In genomic region chr1:33260435-33260980, GRCh38 we compare ENCODE assay signal across 16 cellular contexts. TPM values are rescaled to one million over a fixed set of nuclear protein-coding genes. Genes with fewer than 3 reads are reported as not detected.
A peak's percentile ranks its signal among the peaks of the same experiment; 100 is the strongest.
DNase-seq lines count a peak whose midpoint lies in the region; ATAC-seq and TF ChIP-seq lines count a peak whose summit lies in the region.
"Had no signal": no experiment of that assay in that cellular context is flagged by ENCODE, and none has a peak within 500 bp of the region (broad histone marks: within the 10 kb centered on the region; RNA-seq: fewer than 3 reads in every experiment).

No MANE protein-coding gene starts in this region.

- ATAC-seq in T-helper 17 cell = no peak
- ATAC-seq: A549; esophagus mucosa; K562; left ventricle myocardium superior; stimulated activated naive CD8-positive, alpha-beta T cell treated with anti-CD3 and anti-CD28 coated beads, Interleukin-15, Interleukin-2, amounts not matched to agents 100 U/mL and 50 U/mL, for 24 hours had no signal

- H3K4me3 ChIP-seq in neural cell (ENCODE audit: low read length) = peak overlapping the region; percentile 24
- H3K4me3 ChIP-seq in smooth muscle cell = no peak overlapping the region
- H3K4me3 ChIP-seq: A549, hepatocyte, K562 had no signal

- TF ChIP-seq CTCF in neural cell (IDR thresholded peaks at IDR 0.05; ENCODE audit: poor library complexity, severe bottlenecking) (no peak), smooth muscle cell (IDR thresholded peaks at IDR 0.05; ENCODE audit: borderline replicate concordance, insufficient read depth, poor library complexity, severe bottlenecking) (no peak)

- H3K9me2 ChIP-seq in neural cell (ENCODE audit: insufficient read depth, low read length) = no peaks in the 10 kb centered on the region

- H3K27ac ChIP-seq in neural cell (ENCODE audit: low read length) (no peak overlapping the region), smooth muscle cell (ENCODE audit: low read depth) (no peak overlapping the region)
- H3K27ac ChIP-seq: A549 had no signal

- H2AFZ ChIP-seq in neural cell (ENCODE audit: low read depth, low read length) (no peak overlapping the region), smooth muscle cell (ENCODE audit: low read depth) (no peak overlapping the region)
- H2AFZ ChIP-seq: hepatocyte had no signal

- H3K4me3 Mint-ChIP-seq in T-helper 17 cell = peak overlapping the region; percentile 33

- H3K36me3 Mint-ChIP-seq in T-helper 17 cell (ENCODE audit: low read depth) = peaks cover 3% of the 10 kb centered on the region

- no peaks in the 10 kb centered on the region for H3F3A ChIP-seq in neural cell (ENCODE audit: insufficient read depth, low read length, poor library complexity, severe bottlenecking)
- H3F3A ChIP-seq in smooth muscle cell (ENCODE audit: low read depth) = peaks cover 3% of the 10 kb centered on the region

- H3K9me3 ChIP-seq in T-helper 17 cell (ENCODE audit: control insufficient read depth, low read length, poor library complexity, severe bottlenecking) (no peaks in the 10 kb centered on the region), neural cell (ENCODE audit: low read length) (no peaks in the 10 kb centered on the region), smooth muscle cell (replicated peaks; ENCODE audit: low read depth) (no peaks in the 10 kb centered on the region)
- H3K9me3 ChIP-seq: A549 had no signal

- H3K36me3 ChIP-seq in neural cell (ENCODE audit: insufficient read depth, low read length) (peaks cover 4% of the 10 kb centered on the region), smooth muscle cell (ENCODE audit: low read depth) (no peaks in the 10 kb centered on the region)

- peaks cover 5% of the 10 kb centered on the region for H4K20me1 ChIP-seq in neural cell (ENCODE audit: insufficient read depth)
- H4K20me1 ChIP-seq in smooth muscle cell (ENCODE audit: low read depth) = peaks cover 66% of the 10 kb centered on the region

- no peaks in the 10 kb centered on the region for H3K27me3 Mint-ChIP-seq in T-helper 17 cell

- H3K9ac ChIP-seq in neural cell (ENCODE audit: low read length) = no peak overlapping the region
- H3K9ac ChIP-seq in smooth muscle cell (ENCODE audit: low read depth) = no peak overlapping the region

- H3K4me1 Mint-ChIP-seq in T-helper 17 cell = peaks cover 28% of the 10 kb centered on the region

- no peak for TF ChIP-seq EP300 in neural cell (conservative IDR thresholded peaks at IDR 0.05; ENCODE audit: poor library complexity, severe bottlenecking)

- no peak overlapping the region for H3K27ac Mint-ChIP-seq in T-helper 17 cell

- DNase-seq in NCI-H345 (lab: John Stamatoyannopoulos, UW) (peak; percentile 16), NCI-H345 treated with DMSO at 0.1 percent for 48 hours (lab: John Stamatoyannopoulos, UW; ENCODE audit: unreplicated experiment) (no peak), DMS53 treated with DMSO at 0.1 percent for 48 hours (lab: John Stamatoyannopoulos, UW; ENCODE audit: unreplicated experiment) (peak; percentile 13), T-helper 17 cell (no peak), smooth muscle cell (lab: John Stamatoyannopoulos, UW; ENCODE audit: unreplicated experiment) (no peak), NCI-H524 treated with DMSO at 0.1 percent for 48 hours (lab: John Stamatoyannopoulos, UW) (no peak)
- no peak for DNase-seq in activated CD4-positive, alpha-beta T cell treated with anti-CD3 and anti-CD28 coated beads for 1 hour
- DNase-seq: left ventricle myocardium superior; NCI-H1436; OCI-M1; stimulated activated naive CD8-positive, alpha-beta T cell treated with anti-CD3 and anti-CD28 coated beads, Interleukin-15, Interleukin-2, amounts not matched to agents 100 U/mL and 50 U/mL, for 24 hours had no signal

- no peak for TF ChIP-seq RAD21 in neural cell (conservative IDR thresholded peaks at IDR 0.05)

- H3K4me2 ChIP-seq in neural cell (ENCODE audit: low read length) (no peak overlapping the region), smooth muscle cell (no peak overlapping the region)
- H3K4me2 ChIP-seq: A549, hepatocyte had no signal

- WGBS in smooth muscle cell (ENCODE audit: low lambda C conversion rate) = 90% methylated on average over 5 of the region's 5 CpGs

- H3K27me3 ChIP-seq in neural cell (ENCODE audit: insufficient read depth, low read depth, low read length) = no peaks in the 10 kb centered on the region
- no peaks in the 10 kb centered on the region for H3K27me3 ChIP-seq in smooth muscle cell (ENCODE audit: low read depth)
- H3K27me3 ChIP-seq: hepatocyte had no signal

- peaks cover 76% of the 10 kb centered on the region for H3K79me2 ChIP-seq in neural cell (replicated peaks; ENCODE audit: insufficient read depth, low read length)
- H3K79me2 ChIP-seq in smooth muscle cell (ENCODE audit: low read depth) = peaks cover 80% of the 10 kb centered on the region

- peaks cover 14% of the 10 kb centered on the region for H3K4me1 ChIP-seq in smooth muscle cell (ENCODE audit: low read depth)

TF ChIP-seq in neural cell, 6 proteins besides CTCF, POLR2A, EP300 and RAD21:
- TF ChIP-seq MXI1 (conservative IDR thresholded peaks at IDR 0.05; ENCODE audit: poor library complexity, severe bottlenecking) (no peak), REST (IDR thresholded peaks at IDR 0.05; ENCODE audit: borderline replicate concordance) (no peak), SMC3 (conservative IDR thresholded peaks at IDR 0.05; ENCODE audit: poor library complexity) (no peak), POLR2AphosphoS5 (IDR thresholded peaks at IDR 0.05) (no peak), TAF1 (IDR thresholded peaks at IDR 0.05; ENCODE audit: low read depth) (no peak), EZH2 (IDR thresholded peaks at IDR 0.05; ENCODE audit: borderline replicate concordance, insufficient read depth, low read length, poor library complexity, severe bottlenecking) (no peak)

RNA-seq across cellular contexts. Expression of gene ZNF362, which starts 4.2 kb away (rescaled TPM):
- total RNA-seq in T-helper 17 cell = 10 to 100 TPM; 21.3 to 25.2 TPM
- 17.6 and 20.1 TPM in 2 replicates for polyA plus RNA-seq in neural cell
- polyA minus RNA-seq in neural cell = 25.3 and 28.0 TPM in 2 replicates
- total RNA-seq in smooth muscle cell = 11.7 and 30.0 TPM in 2 replicates
- 38.2 and 40.4 TPM in 2 replicates for polyA plus RNA-seq in smooth muscle cell

Comparison
In these comparisons a context has a peak if more than half of its experiments do, and no peak if none do; other contexts are left out.
1. DNase-seq: peak in NCI-H345 (single experiment) and DMS53 treated with DMSO at 0.1 percent for 48 hours (single experiment); none in NCI-H345 treated with DMSO at 0.1 percent for 48 hours (single experiment), T-helper 17 cell (0 of 3), activated CD4-positive, alpha-beta T cell treated with anti-CD3 and anti-CD28 coated beads for 1 hour (single experiment), smooth muscle cell (single experiment) and NCI-H524 treated with DMSO at 0.1 percent for 48 hours (single experiment).